In the genomic region with DNA sequence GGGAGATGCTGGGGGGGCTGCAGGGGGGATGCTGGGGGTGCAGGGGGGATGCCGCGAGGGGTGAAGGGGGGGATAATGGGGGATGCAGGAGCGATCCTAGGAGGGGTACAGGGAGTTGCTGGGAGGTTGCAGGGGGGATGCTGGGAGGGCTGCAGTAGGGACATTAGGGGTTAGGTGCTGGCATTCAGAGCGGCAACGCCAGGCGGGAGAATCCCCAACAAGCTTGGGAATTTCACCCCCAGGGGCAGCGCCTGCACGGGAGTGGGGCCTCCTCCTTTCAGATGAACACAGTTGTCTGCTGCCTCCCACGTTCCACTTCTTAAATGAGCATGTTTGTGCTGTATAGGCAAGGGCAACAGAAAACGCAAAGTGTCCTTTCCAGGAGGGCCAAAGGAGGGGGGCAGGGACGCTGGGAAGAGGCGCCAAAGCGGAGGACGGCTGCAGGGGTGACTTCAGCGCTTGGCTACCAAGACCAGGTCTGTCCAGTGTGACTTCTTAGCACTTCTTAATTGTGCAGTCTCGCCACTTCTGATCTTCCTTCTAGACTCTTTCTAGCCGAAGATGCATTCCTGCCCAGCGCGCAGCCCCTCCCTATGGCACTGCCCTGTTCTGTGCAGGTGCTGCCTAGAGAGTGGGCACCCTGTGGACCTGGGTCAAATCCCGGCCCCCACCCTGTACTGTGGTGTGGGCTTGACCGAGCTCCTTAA, we compare ENCODE assay signal across 1 cellular context.
TF ChIP-seq lines count a peak whose summit lies in the region.

No MANE protein-coding gene starts in this region.

TF ChIP-seq in HepG2, 621 proteins besides CTCF, POLR2A, EP300 and RAD21:
- TF ChIP-seq, protein P1, sequence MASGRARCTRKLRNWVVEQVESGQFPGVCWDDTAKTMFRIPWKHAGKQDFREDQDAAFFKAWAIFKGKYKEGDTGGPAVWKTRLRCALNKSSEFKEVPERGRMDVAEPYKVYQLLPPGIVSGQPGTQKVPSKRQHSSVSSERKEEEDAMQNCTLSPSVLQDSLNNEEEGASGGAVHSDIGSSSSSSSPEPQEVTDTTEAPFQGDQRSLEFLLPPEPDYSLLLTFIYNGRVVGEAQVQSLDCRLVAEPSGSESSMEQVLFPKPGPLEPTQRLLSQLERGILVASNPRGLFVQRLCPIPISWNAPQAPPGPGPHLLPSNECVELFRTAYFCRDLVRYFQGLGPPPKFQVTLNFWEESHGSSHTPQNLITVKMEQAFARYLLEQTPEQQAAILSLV (CRISPR knock-in tag; IDR thresholded peaks at IDR 0.05; ENCODE audit: borderline replicate concordance), result no peak
- no peak for TF ChIP-seq TP53 (CRISPR knock-in tag; conservative IDR thresholded peaks at IDR 0.05)
- no peak for TF ChIP-seq CHD2 (IDR thresholded peaks at IDR 0.05; ENCODE audit: low read depth, low read length)
